In the genomic region with DNA sequence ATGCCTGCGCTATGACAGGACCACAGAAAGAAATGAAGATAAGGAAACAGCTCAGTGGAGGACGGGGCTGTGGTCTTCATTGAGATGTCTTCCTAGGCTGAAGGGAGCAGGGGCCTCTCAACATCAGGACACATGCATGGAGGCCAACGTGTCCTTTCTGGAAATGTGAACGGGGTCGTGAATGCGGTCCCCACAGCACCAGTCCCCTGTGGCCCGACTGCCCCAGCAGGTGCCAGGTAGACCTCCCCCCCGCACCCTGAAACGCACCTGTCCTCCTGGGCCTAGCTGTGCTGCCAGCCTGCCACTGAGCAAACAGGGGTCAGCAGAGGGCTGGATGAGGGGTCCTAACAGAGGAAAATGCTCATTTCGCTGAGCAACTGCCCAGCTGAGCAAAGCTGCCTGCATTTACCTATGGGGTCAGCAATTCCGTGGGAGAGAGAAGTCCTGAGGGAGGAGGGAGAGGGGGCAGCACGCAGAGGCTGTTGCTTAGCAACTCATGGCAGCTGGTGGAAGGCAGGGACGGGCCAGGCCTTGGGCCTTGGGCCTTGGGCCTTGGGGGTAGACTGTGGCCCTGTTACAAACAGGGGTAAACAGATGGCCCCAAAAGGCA, we compare ENCODE assay signal across 26 cellular contexts.
DNase-seq lines count a peak whose midpoint lies in the region; ATAC-seq, FAIRE-seq and TF ChIP-seq lines count a peak whose summit lies in the region.
"Had no signal": no experiment of that assay in that cellular context is flagged by ENCODE, and none has a peak within 500 bp of the region (broad histone marks: within the 10 kb centered on the region; RNA-seq: fewer than 3 reads in every experiment).

No MANE protein-coding gene starts in this region.

- H3K4me1 Mint-ChIP-seq in astrocyte (ENCODE audit: low read depth, unreplicated experiment) (peaks cover 32% of the 10 kb centered on the region), neural progenitor cell (peaks cover 33% of the 10 kb centered on the region)
- peaks cover 8% of the 10 kb centered on the region for H3K4me1 Mint-ChIP-seq in activated T-cell treated with anti-CD3 and anti-CD28 coated beads, Interleukin-2, amount 50 U/mL, for 4 hours (ENCODE audit: low read depth)

- no peaks in the 10 kb centered on the region for H3K9me3 ChIP-seq in BLaER1
- H3K9me3 ChIP-seq in BLaER1 treated with 17β-estradiol and CSF1 and Interleukin-3, amounts not matched to agents 10 nM and 100 nM (replicated peaks in 1 of 11) = no peaks in the 10 kb centered on the region
- H3K9me3 ChIP-seq in astrocyte (ENCODE audit: insufficient read depth, low read depth, low read length) = no peaks in the 10 kb centered on the region
- no peaks in the 10 kb centered on the region for H3K9me3 ChIP-seq in neural progenitor cell (ENCODE audit: low read depth)
- H3K9me3 ChIP-seq: sigmoid colon, suprapubic skin, uterus had no signal

- H3K4me3 ChIP-seq in BLaER1 (no peak overlapping the region), astrocyte (ENCODE audit: insufficient read depth, low read depth, low read length) (no peak overlapping the region), neural progenitor cell (no peak overlapping the region)
- H3K4me3 ChIP-seq in BLaER1 treated with 17β-estradiol and CSF1 and Interleukin-3, amounts not matched to agents 10 nM and 100 nM = no peak overlapping the region
- H3K4me3 ChIP-seq: GM12878, PC-9, sigmoid colon, suprapubic skin, uterus had no signal

- H3K79me2 ChIP-seq in astrocyte (ENCODE audit: insufficient read depth, low read length) = no peaks in the 10 kb centered on the region
- no peaks in the 10 kb centered on the region for H3K79me2 ChIP-seq in neural progenitor cell (ENCODE audit: low read depth)

- no peak for ATAC-seq in GM21619 (IDR thresholded peaks at IDR 0.05; ENCODE audit: unreplicated experiment)
- ATAC-seq in activated T-cell treated with anti-CD3 and anti-CD28 coated beads, Interleukin-2, amount 50 U/mL, for 4 hours = no peak
- ATAC-seq: Right ventricle myocardium inferior; stimulated activated memory B cell treated with anti-CD40 and anti-IgM and Interleukin-4, amounts not matched to agents 10 μg/mL and 1 μg/mL and 100 μg/mL, for 72 hours had no signal

- H3K27me3 Mint-ChIP-seq in astrocyte (ENCODE audit: low read depth, unreplicated experiment) (no peaks in the 10 kb centered on the region), neural progenitor cell (ENCODE audit: insufficient read depth, low read depth) (no peaks in the 10 kb centered on the region)
- H3K27me3 Mint-ChIP-seq in activated T-cell treated with anti-CD3 and anti-CD28 coated beads, Interleukin-2, amount 50 U/mL, for 4 hours (ENCODE audit: low read depth) = no peaks in the 10 kb centered on the region
- H3K27me3 Mint-ChIP-seq: CD4-positive, alpha-beta T cell; progenitor cell of endocrine pancreas; stimulated activated memory B cell treated with anti-CD40 and anti-IgM and Interleukin-4, amounts not matched to agents 10 μg/mL and 1 μg/mL and 100 μg/mL, for 72 hours had no signal

- H3K27me3 ChIP-seq in BLaER1 (no peaks in the 10 kb centered on the region), astrocyte (ENCODE audit: insufficient read depth, low read length) (no peaks in the 10 kb centered on the region), neural progenitor cell (no peaks in the 10 kb centered on the region)
- H3K27me3 ChIP-seq in BLaER1 treated with 17β-estradiol and CSF1 and Interleukin-3, amounts not matched to agents 10 nM and 100 nM = no peaks in the 10 kb centered on the region
- H3K27me3 ChIP-seq: sigmoid colon, suprapubic skin, uterus had no signal

- H3K27ac ChIP-seq in BLaER1 (peak overlapping the region; percentile 16; the same call in 1 of the 2 replicates), astrocyte (ENCODE audit: low read depth, low read length) (no peak overlapping the region), neural progenitor cell (no peak overlapping the region)
- peak overlapping the region in 1 of 11 experiments; percentile 8; a peak in 3 of 22 replicates for H3K27ac ChIP-seq in BLaER1 treated with 17β-estradiol and CSF1 and Interleukin-3, amounts not matched to agents 10 nM and 100 nM
- H3K27ac ChIP-seq: PC-9, sigmoid colon, suprapubic skin, uterus had no signal

- H2AFZ ChIP-seq in astrocyte (ENCODE audit: low read depth, low read length) (no peak overlapping the region), neural progenitor cell (replicated peaks) (no peak overlapping the region)
- H2AFZ ChIP-seq: PC-9 had no signal

- H3K4me3 Mint-ChIP-seq in astrocyte (ENCODE audit: unreplicated experiment) (no peak overlapping the region), neural progenitor cell (no peak overlapping the region)
- no peak overlapping the region for H3K4me3 Mint-ChIP-seq in activated T-cell treated with anti-CD3 and anti-CD28 coated beads, Interleukin-2, amount 50 U/mL, for 4 hours
- H3K4me3 Mint-ChIP-seq: CD4-positive, alpha-beta T cell; stimulated activated memory B cell treated with anti-CD40 and anti-IgM and Interleukin-4, amounts not matched to agents 10 μg/mL and 1 μg/mL and 100 μg/mL, for 72 hours had no signal

- H3K4me1 ChIP-seq in BLaER1 (peaks cover 49% of the 10 kb centered on the region), astrocyte (ENCODE audit: insufficient read depth, low read length) (peaks cover 6% of the 10 kb centered on the region), neural progenitor cell (no peaks in the 10 kb centered on the region)
- H3K4me1 ChIP-seq in BLaER1 treated with 17β-estradiol and CSF1 and Interleukin-3, amounts not matched to agents 10 nM and 100 nM = peaks cover 0 to 40% (median 23%) of the 10 kb centered on the region in 10 experiments; a peak in 15 of 20 replicates
- H3K4me1 ChIP-seq: uterus had no signal

- TF ChIP-seq CTCF in astrocyte (IDR thresholded peaks at IDR 0.05; ENCODE audit: insufficient read depth, low read depth, low read length) = no peak
- no peak for TF ChIP-seq CTCF in neural progenitor cell (IDR thresholded peaks at IDR 0.05)

- no peaks in the 10 kb centered on the region for H4K20me1 ChIP-seq in BLaER1
- peaks cover 0 to 42% (median 0%) of the 10 kb centered on the region in 11 experiments; a peak in 7 of 22 replicates for H4K20me1 ChIP-seq in BLaER1 treated with 17β-estradiol and CSF1 and Interleukin-3, amounts not matched to agents 10 nM and 100 nM
- peaks cover 16% of the 10 kb centered on the region for H4K20me1 ChIP-seq in astrocyte (ENCODE audit: insufficient read depth, low read length)
- H4K20me1 ChIP-seq in neural progenitor cell (ENCODE audit: low read depth) = no peaks in the 10 kb centered on the region

- H3K36me3 ChIP-seq in BLaER1 (no peaks in the 10 kb centered on the region; the same call in 1 of the 2 replicates), astrocyte (ENCODE audit: insufficient read depth, low read length) (no peaks in the 10 kb centered on the region), neural progenitor cell (no peaks in the 10 kb centered on the region)
- H3K36me3 ChIP-seq in BLaER1 treated with 17β-estradiol and CSF1 and Interleukin-3, amounts not matched to agents 10 nM and 100 nM = peaks cover 0 to 10% (median 0%) of the 10 kb centered on the region in 11 experiments; a peak in 3 of 22 replicates
- H3K36me3 ChIP-seq: sigmoid colon, suprapubic skin, uterus had no signal

- peak overlapping the region; percentile 83 for H3K27ac Mint-ChIP-seq in astrocyte (ENCODE audit: unreplicated experiment)
- H3K27ac Mint-ChIP-seq in neural progenitor cell = peak overlapping the region; percentile 48
- H3K27ac Mint-ChIP-seq: CD4-positive, alpha-beta T cell; progenitor cell of endocrine pancreas; stimulated activated memory B cell treated with anti-CD40 and anti-IgM and Interleukin-4, amounts not matched to agents 10 μg/mL and 1 μg/mL and 100 μg/mL, for 72 hours had no signal

- no peaks in the 10 kb centered on the region for H3F3A ChIP-seq in neural progenitor cell (ENCODE audit: low read depth)

- DNase-seq in astrocyte (ENCODE audit: low read depth) (no peak), neural progenitor cell (ENCODE audit: low spot score) (no peak), DMS 273 treated with DMSO at 0.1 percent for 48 hours (lab: John Stamatoyannopoulos, UW) (no peak)
- no peak for DNase-seq in activated T-cell treated with anti-CD3 and anti-CD28 coated beads, Interleukin-2, amount 50 U/mL, for 4 hours
- DNase-seq: activated CD4-positive, alpha-beta T cell treated with anti-CD3 and anti-CD28 coated beads, Interleukin-2, amount 50 U/mL, for 48 hours; activated CD4-positive, CD25-positive, alpha-beta regulatory T cell; activated gamma-delta T cell treated with Interleukin-2 at 50 U/mL for 16 hours; CD4-positive, alpha-beta T cell; EL; islet precursor cell; NCI-H146; NCI-H2171; NCI-H524; PC-9; sigmoid colon; stimulated activated CD4-positive, alpha-beta T cell treated with anti-CD3 and anti-CD28 coated beads, Interleukin-4, amount 100 ng/mL, for 4 hours; uterus had no signal

- FAIRE-seq in astrocyte (lab: Jason Lieb, UNC) = no peak
- FAIRE-seq: GM12878, H1 had no signal

- no peaks in the 10 kb centered on the region for H3K9me3 Mint-ChIP-seq in astrocyte (ENCODE audit: unreplicated experiment)
- no peaks in the 10 kb centered on the region for H3K9me3 Mint-ChIP-seq in neural progenitor cell
- H3K9me3 Mint-ChIP-seq in activated T-cell treated with anti-CD3 and anti-CD28 coated beads, Interleukin-2, amount 50 U/mL, for 4 hours = no peaks in the 10 kb centered on the region
- H3K9me3 Mint-ChIP-seq: CD4-positive, alpha-beta T cell; stimulated activated memory B cell treated with anti-CD40 and anti-IgM and Interleukin-4, amounts not matched to agents 10 μg/mL and 1 μg/mL and 100 μg/mL, for 72 hours had no signal

- no peak overlapping the region for H3K9ac ChIP-seq in BLaER1
- H3K9ac ChIP-seq in BLaER1 treated with 17β-estradiol and CSF1 and Interleukin-3, amounts not matched to agents 10 nM and 100 nM = peak overlapping the region in 5 of 11 experiments; percentile 8 to 55 (median 25); a peak in 4 of 22 replicates
- H3K9ac ChIP-seq in astrocyte (ENCODE audit: low read length) = no peak overlapping the region
- H3K9ac ChIP-seq in neural progenitor cell = no peak overlapping the region

- H3K4me2 ChIP-seq in BLaER1 = peak overlapping the region; percentile 48
- H3K4me2 ChIP-seq in BLaER1 treated with 17β-estradiol and CSF1 and Interleukin-3, amounts not matched to agents 10 nM and 100 nM = peak overlapping the region in 8 of 11 experiments; percentile 28 to 61 (median 49); a peak in 13 of 22 replicates
- no peak overlapping the region for H3K4me2 ChIP-seq in astrocyte (ENCODE audit: low read length)
- no peak overlapping the region for H3K4me2 ChIP-seq in neural progenitor cell
- H3K4me2 ChIP-seq: PC-9 had no signal

- H3K36me3 Mint-ChIP-seq in astrocyte (ENCODE audit: low read depth, unreplicated experiment) = peaks cover 3% of the 10 kb centered on the region
- H3K36me3 Mint-ChIP-seq in neural progenitor cell = peaks cover 8% of the 10 kb centered on the region
- no peaks in the 10 kb centered on the region for H3K36me3 Mint-ChIP-seq in activated T-cell treated with anti-CD3 and anti-CD28 coated beads, Interleukin-2, amount 50 U/mL, for 4 hours (ENCODE audit: insufficient read depth)

Comparison
In these comparisons a context has a peak if more than half of its experiments do, and no peak if none do; other contexts are left out.
1. H3K4me2 ChIP-seq: peak in BLaER1 (single experiment) and BLaER1 treated with 17β-estradiol and CSF1 and Interleukin-3, amounts not matched to agents 10 nM and 100 nM (8 of 11); none in astrocyte (single experiment) and neural progenitor cell (single experiment).